3 cellular contexts compared by ENCODE assay signal in genomic region chr12:155646-156045, GRCh38.
TF ChIP-seq lines count a peak whose summit lies in the region.

No MANE protein-coding gene starts in this region.

TF ChIP-seq in HEK293, 187 proteins besides CTCF, POLR2A, EP300 and RAD21:
- TF ChIP-seq ZFHX2 (tag by site-specific recombination; conservative IDR thresholded peaks at IDR 0.05) (peak; percentile 75), HOXD13 (CRISPR knock-in tag; IDR thresholded peaks at IDR 0.05; ENCODE audit: borderline replicate concordance) (no peak), EGR2 (tag by site-specific recombination; IDR thresholded peaks at IDR 0.05; ENCODE audit: low read depth) (peak; percentile 78)

TF ChIP-seq in H1, 55 proteins besides CTCF, POLR2A, EP300 and RAD21:
- no peak for TF ChIP-seq CHD1 (IDR thresholded peaks at IDR 0.05; ENCODE audit: low read depth, low read length)
- no peak for TF ChIP-seq RFX5 (IDR thresholded peaks at IDR 0.05; ENCODE audit: borderline replicate concordance, low read depth, low read length)
- no peak for TF ChIP-seq GABPA (IDR thresholded peaks at IDR 0.05; ENCODE audit: borderline replicate concordance, insufficient read depth, low read length)
- TF ChIP-seq CHD7 (IDR thresholded peaks at IDR 0.05; ENCODE audit: insufficient replicate concordance, low read length) = no peak
- no peak for TF ChIP-seq SUZ12 (IDR thresholded peaks at IDR 0.05; ENCODE audit: low read length)
- TF ChIP-seq ZNF274 (IDR thresholded peaks at IDR 0.05; ENCODE audit: borderline replicate concordance, extremely low read depth, low read length) = no peak
- TF ChIP-seq TEAD4 (IDR thresholded peaks at IDR 0.05; ENCODE audit: low read depth, low read length) = no peak
- no peak for TF ChIP-seq BACH1 (IDR thresholded peaks at IDR 0.05; ENCODE audit: low read length)
- no peak for TF ChIP-seq TCF12 (IDR thresholded peaks at IDR 0.05; ENCODE audit: low read depth, low read length)
- TF ChIP-seq ASH2L (IDR thresholded peaks at IDR 0.05; ENCODE audit: low read length) = no peak
- no peak for TF ChIP-seq SP4 (IDR thresholded peaks at IDR 0.05; ENCODE audit: low read length)
- TF ChIP-seq CTBP2 (IDR thresholded peaks at IDR 0.05; ENCODE audit: borderline replicate concordance, insufficient read depth, insufficient read length, low read length) = no peak
- no peak for TF ChIP-seq TAF7 (optimal IDR thresholded peaks at IDR 0.05; ENCODE audit: borderline replicate concordance, low read depth, low read length)
- no peak for TF ChIP-seq USF2 (IDR thresholded peaks at IDR 0.05; ENCODE audit: low read length)
- no peak for TF ChIP-seq CBX5 (IDR thresholded peaks at IDR 0.05; ENCODE audit: low read depth, low read length)
- TF ChIP-seq SRF (IDR thresholded peaks at IDR 0.05; ENCODE audit: low read depth, low read length) = no peak
- no peak for TF ChIP-seq JUND (IDR thresholded peaks at IDR 0.05; ENCODE audit: low read length)

TF ChIP-seq in HepG2, 621 proteins besides CTCF, POLR2A, EP300 and RAD21:
- TF ChIP-seq RORA (CRISPR knock-in tag; IDR thresholded peaks at IDR 0.05) (no peak), ZGPAT (CRISPR knock-in tag; IDR thresholded peaks at IDR 0.05) (no peak), ZNF790 (CRISPR knock-in tag; IDR thresholded peaks at IDR 0.05; ENCODE audit: borderline replicate concordance) (no peak)
TF ChIP-seq in HepG2: peak in this region for 0.
